25 cellular contexts compared by ENCODE assay signal in genomic region chr3:108037770-108038169, GRCh38. TPM values are rescaled to one million over a fixed set of nuclear protein-coding genes. Genes with fewer than 3 reads are reported as not detected.
DNase-seq lines count a peak whose midpoint lies in the region; ATAC-seq and TF ChIP-seq lines count a peak whose summit lies in the region.
"Had no signal": no experiment of that assay in that cellular context is flagged by ENCODE, and none has a peak within 500 bp of the region (broad histone marks: within the 10 kb centered on the region; RNA-seq: fewer than 3 reads in every experiment).

No MANE protein-coding gene starts in this region.

- POLR2A ChIA-PET in activated CD8-positive, alpha-beta T cell treated with anti-CD3 and anti-CD28 coated beads, Interleukin-2, amount 10 ng/mL, durations not matched to agents 7 days and 5 days (lab: Charles Lee): no interaction called here

- H3K27ac Mint-ChIP-seq in activated naive CD8-positive, alpha-beta T cell: peak overlapping the region; percentile 66
- no peak overlapping the region for H3K27ac Mint-ChIP-seq in activated naive CD8-positive, alpha-beta T cell treated with anti-CD3 and anti-CD28 coated beads for 36 hours
- peak overlapping the region; percentile 37 for H3K27ac Mint-ChIP-seq in activated CD8-positive, alpha-beta T cell treated with anti-CD3 and anti-CD28 coated beads, Interleukin-2, amount 10 ng/mL, durations not matched to agents 7 days and 5 days
- H3K27ac Mint-ChIP-seq in memory B cell: peak overlapping the region; percentile 88
- H3K27ac Mint-ChIP-seq: GM23338 had no signal

- no peaks in the 10 kb centered on the region for H3K27me3 Mint-ChIP-seq in activated naive CD8-positive, alpha-beta T cell
- no peaks in the 10 kb centered on the region for H3K27me3 Mint-ChIP-seq in activated naive CD8-positive, alpha-beta T cell treated with anti-CD3 and anti-CD28 coated beads for 36 hours
- H3K27me3 Mint-ChIP-seq in activated CD8-positive, alpha-beta T cell treated with anti-CD3 and anti-CD28 coated beads, Interleukin-2, amount 10 ng/mL, durations not matched to agents 7 days and 5 days (ENCODE audit: low read depth): no peaks in the 10 kb centered on the region
- no peaks in the 10 kb centered on the region for H3K27me3 Mint-ChIP-seq in memory B cell

- intact Hi-C loops in vagina (cut with DNase I): no loop called here

- peaks cover 9% of the 10 kb centered on the region for H3K4me1 ChIP-seq in vagina
- H3K4me1 ChIP-seq: prostate gland, testis had no signal

- H3K4me3 ChIP-seq in vagina: no peak overlapping the region
- H3K4me3 ChIP-seq: adrenal gland, GM23338, mucosa of descending colon, prostate gland, testis had no signal

- H3K27me3 ChIP-seq in vagina: no peaks in the 10 kb centered on the region
- H3K27me3 ChIP-seq: adrenal gland, brain microvascular endothelial cell, testis had no signal

- no peaks in the 10 kb centered on the region for H3K9me3 Mint-ChIP-seq in activated naive CD8-positive, alpha-beta T cell (ENCODE audit: low read depth)
- H3K9me3 Mint-ChIP-seq in activated naive CD8-positive, alpha-beta T cell treated with anti-CD3 and anti-CD28 coated beads for 36 hours: no peaks in the 10 kb centered on the region
- H3K9me3 Mint-ChIP-seq in activated CD8-positive, alpha-beta T cell treated with anti-CD3 and anti-CD28 coated beads, Interleukin-2, amount 10 ng/mL, durations not matched to agents 7 days and 5 days (ENCODE audit: insufficient read depth): no peaks in the 10 kb centered on the region
- H3K9me3 Mint-ChIP-seq in memory B cell: no peaks in the 10 kb centered on the region
- H3K9me3 Mint-ChIP-seq: GM23338 had no signal

- TF ChIP-seq POLR2A in vagina (IDR thresholded peaks at IDR 0.05): no peak

- DNase-seq in activated naive CD8-positive, alpha-beta T cell treated with anti-CD3 and anti-CD28 coated beads for 36 hours: no peak
- no peak for DNase-seq in activated CD8-positive, alpha-beta T cell treated with anti-CD3 and anti-CD28 coated beads, Interleukin-2, amount 10 ng/mL, durations not matched to agents 7 days and 5 days
- DNase-seq in memory B cell (ENCODE audit: low spot score in 2 of 2) (no peak), vagina (ENCODE audit: extremely low spot score in 2 of 2) (no peak), HT-29 (ENCODE audit: low spot score) (no peak), HuH-7.5 (ENCODE audit: low spot score) (no peak)
- no peak for DNase-seq in activated CD4-positive, alpha-beta T cell treated with anti-CD3 and anti-CD28 coated beads, Interleukin-2, amount 50 U/mL, for 4 hours
- DNase-seq: activated CD4-positive, alpha-beta T cell treated with anti-CD3 and anti-CD28 coated beads for 1 hour; activated CD8-positive, alpha-beta memory T cell treated with anti-CD3 and anti-CD28 coated beads for 24 hours; activated gamma-delta T cell treated with Interleukin-2 at 50 U/mL for 16 hours; activated T-cell treated with anti-CD3 and anti-CD28 coated beads, Interleukin-2, amount 50 U/mL, for 1 hour; adrenal gland; AML-193; brain microvascular endothelial cell; effector CD4-positive, alpha-beta T cell; islet precursor cell; mucosa of descending colon; stimulated activated CD4-positive, alpha-beta T cell treated with anti-CD3 and anti-CD28 coated beads, Interleukin-12 subunit alpha, Interleukin-12 subunit beta, amount 100 ng/mL, for 4 hours; stimulated activated CD4-positive, alpha-beta T cell treated with anti-CD3 and anti-CD28 coated beads, Interleukin-4, amount 100 ng/mL, for 24 hours; stimulated activated naive CD4-positive, alpha-beta T cell treated with Interleukin-2 at 50 U/mL for 16 hours; testis had no signal

- ATAC-seq in activated CD8-positive, alpha-beta T cell treated with anti-CD3 and anti-CD28 coated beads, Interleukin-2, amount 10 ng/mL, durations not matched to agents 7 days and 5 days: no peak
- ATAC-seq in memory B cell (ENCODE audit: low read depth): no peak
- ATAC-seq: GM23338 had no signal

- no peak for TF ChIP-seq CTCF in vagina (IDR thresholded peaks at IDR 0.05)

- no peaks in the 10 kb centered on the region for H3K36me3 ChIP-seq in vagina
- H3K36me3 ChIP-seq: brain microvascular endothelial cell, prostate gland had no signal

- H3K27ac ChIP-seq in vagina: peak overlapping the region; percentile 36
- H3K27ac ChIP-seq: adrenal gland, brain microvascular endothelial cell, epithelial cell of prostate, prostate gland, testis had no signal

- peaks cover 11% of the 10 kb centered on the region for H3K36me3 Mint-ChIP-seq in activated naive CD8-positive, alpha-beta T cell
- peaks cover 30% of the 10 kb centered on the region for H3K36me3 Mint-ChIP-seq in activated naive CD8-positive, alpha-beta T cell treated with anti-CD3 and anti-CD28 coated beads for 36 hours
- H3K36me3 Mint-ChIP-seq in activated CD8-positive, alpha-beta T cell treated with anti-CD3 and anti-CD28 coated beads, Interleukin-2, amount 10 ng/mL, durations not matched to agents 7 days and 5 days (ENCODE audit: low read depth): peaks cover 52% of the 10 kb centered on the region
- peaks cover 13% of the 10 kb centered on the region for H3K36me3 Mint-ChIP-seq in memory B cell

- H3K4me1 Mint-ChIP-seq in activated naive CD8-positive, alpha-beta T cell (ENCODE audit: low read depth): peaks cover 18% of the 10 kb centered on the region
- peaks cover 18% of the 10 kb centered on the region for H3K4me1 Mint-ChIP-seq in activated naive CD8-positive, alpha-beta T cell treated with anti-CD3 and anti-CD28 coated beads for 36 hours
- peaks cover 11% of the 10 kb centered on the region for H3K4me1 Mint-ChIP-seq in activated CD8-positive, alpha-beta T cell treated with anti-CD3 and anti-CD28 coated beads, Interleukin-2, amount 10 ng/mL, durations not matched to agents 7 days and 5 days (ENCODE audit: low read depth)
- H3K4me1 Mint-ChIP-seq in memory B cell: peaks cover 29% of the 10 kb centered on the region

- H3K9me3 ChIP-seq in vagina: no peaks in the 10 kb centered on the region
- H3K9me3 ChIP-seq: adrenal gland, mucosa of descending colon, prostate gland, testis had no signal

- CTCF ChIA-PET in activated CD8-positive, alpha-beta T cell treated with anti-CD3 and anti-CD28 coated beads, Interleukin-2, amount 10 ng/mL, durations not matched to agents 7 days and 5 days (lab: Charles Lee): interaction anchor here (0.8 kb wide), 1 partner anchor 111 kb away, joined by 3 read pairs; no protein-coding TSS in a partner anchor

- H3K4me3 Mint-ChIP-seq in activated naive CD8-positive, alpha-beta T cell: no peak overlapping the region
- no peak overlapping the region for H3K4me3 Mint-ChIP-seq in activated naive CD8-positive, alpha-beta T cell treated with anti-CD3 and anti-CD28 coated beads for 36 hours
- no peak overlapping the region for H3K4me3 Mint-ChIP-seq in activated CD8-positive, alpha-beta T cell treated with anti-CD3 and anti-CD28 coated beads, Interleukin-2, amount 10 ng/mL, durations not matched to agents 7 days and 5 days
- no peak overlapping the region for H3K4me3 Mint-ChIP-seq in memory B cell
- H3K4me3 Mint-ChIP-seq: GM23338 had no signal

RNA-seq across cellular contexts. Expression of gene CD47, which starts 53.1 kb away (rescaled TPM):
- total RNA-seq in activated naive CD8-positive, alpha-beta T cell treated with anti-CD3 and anti-CD28 coated beads for 36 hours: 10 to 100 TPM; 84.7 to 85.2 TPM
- total RNA-seq in activated CD8-positive, alpha-beta T cell treated with anti-CD3 and anti-CD28 coated beads, Interleukin-2, amount 10 ng/mL, durations not matched to agents 7 days and 5 days: 100 to 1,000 TPM; 136 to 137 TPM
- 51.3 TPM for total RNA-seq in vagina
- total RNA-seq in HT-29 (2014; rRNA removed; shearing (Covaris generic)): 39.0 and 44.1 TPM in 2 replicates
